Comparison of ENCODE assay signal across 18 cellular contexts in genomic region chr2:97731274-97732050, GRCh38. TPM values are rescaled to one million over a fixed set of nuclear protein-coding genes. Genes with fewer than 3 reads are reported as not detected.
A peak's percentile ranks its signal among the peaks of the same experiment; 100 is the strongest.
DNase-seq lines count a peak whose midpoint lies in the region; ATAC-seq and TF ChIP-seq lines count a peak whose summit lies in the region.
"Had no signal": no experiment of that assay in that cellular context is flagged by ENCODE, and none has a peak within 500 bp of the region (broad histone marks: within the 10 kb centered on the region; RNA-seq: fewer than 3 reads in every experiment).

No MANE protein-coding gene starts in this region.

- no peak overlapping the region for H3K4me2 ChIP-seq in osteoblast (ENCODE audit: insufficient read depth, low read length)
- H3K4me2 ChIP-seq in H9 (ENCODE audit: insufficient read depth, insufficient read length, low read length): no peak overlapping the region
- H3K4me2 ChIP-seq: PC-9, SK-N-SH had no signal

- H3K36me3 Mint-ChIP-seq in central memory CD8-positive, alpha-beta T cell (ENCODE audit: insufficient read depth): peaks cover 71% of the 10 kb centered on the region
- H3K36me3 Mint-ChIP-seq in H9 (ENCODE audit: insufficient read depth in 1 of 3, low read depth in 3 of 3): no peaks in the 10 kb centered on the region; a peak in 1 of 7 replicates

- H2BK15ac ChIP-seq in H9 (ENCODE audit: low read depth, low read length): no peak overlapping the region

- H3K23ac ChIP-seq in H9 (ENCODE audit: insufficient read length, low read depth, low read length): no peak overlapping the region

- H3K79me1 ChIP-seq in H9 (ENCODE audit: insufficient read depth, low read depth, low read length, poor library complexity, severe bottlenecking): no peaks in the 10 kb centered on the region

- ATAC-seq in central memory CD8-positive, alpha-beta T cell (replicated peaks; ENCODE audit: extremely low read depth, poor library complexity, severe bottlenecking): no peak
- ATAC-seq in GM18907 (IDR thresholded peaks at IDR 0.05; ENCODE audit: unreplicated experiment): no peak
- ATAC-seq: gastroesophageal sphincter, left lobe of liver had no signal

- peak; percentile 56 for DNase-seq in activated CD8-positive, alpha-beta memory T cell treated with anti-CD3 and anti-CD28 coated beads for 24 hours
- DNase-seq in activated CD8-positive, alpha-beta memory T cell treated with anti-CD3 and anti-CD28 coated beads, Interleukin-2, amount 50 U/mL, for 4 hours: no peak
- DNase-seq in SK-MEL-5 (ENCODE audit: low read depth, low spot score): peak; percentile 4
- no peak for DNase-seq in central memory CD8-positive, alpha-beta T cell (ENCODE audit: low spot score in 2 of 2)
- DNase-seq in osteoblast (ENCODE audit: insufficient read length, low spot score, missing footprints): peak; percentile 53
- no peak for DNase-seq in C1 segment of cervical spinal cord (lab: John Stamatoyannopoulos, UW)
- no peak for DNase-seq in H9
- DNase-seq: activated CD4-positive, alpha-beta T cell treated with anti-CD3 and anti-CD28 coated beads, Interleukin-2, amount 10 ng/mL, durations not matched to agents 7 days and 5 days; NCI-H1105 treated with DMSO at 0.1 percent for 48 hours; NCI-H748 treated with DMSO at 0.1 percent for 48 hours; PC-9; SK-N-SH had no signal

- H3K27ac ChIP-seq in osteoblast (ENCODE audit: low read depth, low read length) (no peak overlapping the region), H9 (ENCODE audit: insufficient read length, low read depth, low read length) (no peak overlapping the region)
- H3K27ac ChIP-seq: gastroesophageal sphincter, PC-9 had no signal

- H3K4me3 Mint-ChIP-seq in central memory CD8-positive, alpha-beta T cell: peak overlapping the region; percentile 54
- H3K4me3 Mint-ChIP-seq in H9: no peak overlapping the region
- H3K4me3 Mint-ChIP-seq: activated CD4-positive, alpha-beta T cell treated with anti-CD3 and anti-CD28 coated beads, Interleukin-2, amount 10 ng/mL, durations not matched to agents 7 days and 5 days had no signal

- no peak overlapping the region for H3K4ac ChIP-seq in H9 (ENCODE audit: low read depth, low read length)

- H4K20me1 ChIP-seq in osteoblast (ENCODE audit: insufficient read depth, low read length) (no peaks in the 10 kb centered on the region), H9 (ENCODE audit: control insufficient read depth, insufficient read depth, insufficient read length) (no peaks in the 10 kb centered on the region)

- H2AK5ac ChIP-seq in H9 (ENCODE audit: insufficient read length, low read length): no peak overlapping the region

- no peak overlapping the region for H3K4me3 ChIP-seq in osteoblast (ENCODE audit: insufficient read depth, low read length)
- H3K4me3 ChIP-seq: gastroesophageal sphincter, HAP-1, PC-9 had no signal

- no peak overlapping the region for H4K5ac ChIP-seq in H9 (ENCODE audit: insufficient read length, low read depth, low read length)

- no peak overlapping the region; the same call in 1 of the 2 replicates for H3K14ac ChIP-seq in H9 (ENCODE audit: insufficient read depth, low read length)

- H3K9ac ChIP-seq in H9 (ENCODE audit: extremely low read depth, insufficient read length, low read length): no peak overlapping the region
- H3K9ac ChIP-seq: SK-N-SH had no signal

- H3K27ac Mint-ChIP-seq in central memory CD8-positive, alpha-beta T cell (ENCODE audit: low read depth): peak overlapping the region; percentile 84
- no peak overlapping the region for H3K27ac Mint-ChIP-seq in H9
- H3K27ac Mint-ChIP-seq: activated CD4-positive, alpha-beta T cell treated with anti-CD3 and anti-CD28 coated beads, Interleukin-2, amount 10 ng/mL, durations not matched to agents 7 days and 5 days had no signal

- H3K27me3 Mint-ChIP-seq in central memory CD8-positive, alpha-beta T cell: no peaks in the 10 kb centered on the region
- no peaks in the 10 kb centered on the region; the same call in 1 of the 2 replicates for H3K27me3 Mint-ChIP-seq in H9 (ENCODE audit: low read depth)
- H3K27me3 Mint-ChIP-seq: activated CD4-positive, alpha-beta T cell treated with anti-CD3 and anti-CD28 coated beads, Interleukin-2, amount 10 ng/mL, durations not matched to agents 7 days and 5 days had no signal

- no peak overlapping the region for H2BK12ac ChIP-seq in H9 (ENCODE audit: insufficient read length, low read depth, low read length)

- no peak overlapping the region for H4K91ac ChIP-seq in H9 (ENCODE audit: insufficient read length, low read depth, low read length)

- in situ Hi-C loops in SK-MEL-5 (cut with HindIII; ENCODE audit: low pct_unique_long_range_greater_than_20kb, low sequenced_read_pairs): no loop called here

- no peak overlapping the region for H3T11ph ChIP-seq in H9 (ENCODE audit: low read length)

- no peak overlapping the region for H2BK120ac ChIP-seq in H9 (ENCODE audit: low read depth, low read length, poor library complexity, severe bottlenecking)

- H3K27me3 ChIP-seq in osteoblast (ENCODE audit: insufficient read depth, low read length): no peaks in the 10 kb centered on the region
- H3K27me3 ChIP-seq in H9 (ENCODE audit: insufficient read depth, low read length): no peaks in the 10 kb centered on the region
- H3K27me3 ChIP-seq: gastroesophageal sphincter had no signal

- H3K79me2 ChIP-seq in osteoblast (ENCODE audit: insufficient read depth, low read length): no peaks in the 10 kb centered on the region
- no peaks in the 10 kb centered on the region for H3K79me2 ChIP-seq in H9 (ENCODE audit: insufficient read depth, low read length)

- no peaks in the 10 kb centered on the region for H3K9me3 Mint-ChIP-seq in central memory CD8-positive, alpha-beta T cell
- peaks cover 0 to 2% of the 10 kb centered on the region in 2 experiments; a peak in 3 of 5 replicates for H3K9me3 Mint-ChIP-seq in H9

- H3K9me3 ChIP-seq in osteoblast (ENCODE audit: low read depth, low read length): no peaks in the 10 kb centered on the region
- no peaks in the 10 kb centered on the region for H3K9me3 ChIP-seq in H9 (ENCODE audit: control insufficient read depth, low read depth, low read length)
- H3K9me3 ChIP-seq: HAP-1, SK-N-SH had no signal

- H3K36me3 ChIP-seq in osteoblast (ENCODE audit: insufficient read depth, low read length): no peaks in the 10 kb centered on the region
- H3K36me3 ChIP-seq: gastroesophageal sphincter, HAP-1 had no signal

- H4K8ac ChIP-seq in H9 (replicated peaks; ENCODE audit: insufficient read length, low read depth, low read length): no peak overlapping the region

- no CpG with 5 or more reads among the region's 14 CpGs for WGBS in H9 (ENCODE audit: extremely low coverage, insufficient read length, low lambda C conversion rate)

- no peak overlapping the region for H2BK20ac ChIP-seq in H9 (ENCODE audit: low read depth, low read length, poor library complexity, severe bottlenecking)

- H3K4me1 Mint-ChIP-seq in central memory CD8-positive, alpha-beta T cell: peaks cover 67% of the 10 kb centered on the region
- H3K4me1 Mint-ChIP-seq in H9: no peaks in the 10 kb centered on the region

- no peak overlapping the region for H3K18ac ChIP-seq in H9 (ENCODE audit: insufficient read length, low read depth, low read length)

- H2BK5ac ChIP-seq in H9 (ENCODE audit: insufficient read length, low read length): no peak overlapping the region

- H3K4me1 ChIP-seq in osteoblast (ENCODE audit: insufficient read depth, low read length) (no peaks in the 10 kb centered on the region), H9 (ENCODE audit: insufficient read depth, low read length) (no peaks in the 10 kb centered on the region)
- H3K4me1 ChIP-seq: gastroesophageal sphincter, HAP-1 had no signal

- H3K56ac ChIP-seq in H9 (ENCODE audit: insufficient read length, low read depth, low read length): no peak overlapping the region

- H2AFZ ChIP-seq in osteoblast (ENCODE audit: low read length): no peak overlapping the region
- no peak overlapping the region for H2AFZ ChIP-seq in H9 (ENCODE audit: low read length)
- H2AFZ ChIP-seq: PC-9 had no signal

- no peak for TF ChIP-seq CTCF in osteoblast (IDR thresholded peaks at IDR 0.05; ENCODE audit: extremely low read depth, low read depth, low read length)
- TF ChIP-seq CTCF in H9 (conservative IDR thresholded peaks at IDR 0.05): no peak

- no peaks in the 10 kb centered on the region for H3K23me2 ChIP-seq in H9 (ENCODE audit: insufficient read length, low read depth, low read length, poor library complexity, severe bottlenecking)

RNA-seq across cellular contexts. Expression of gene ZAP70, which starts 18.1 kb away (rescaled TPM):
- total RNA-seq in SK-MEL-5 (2014; rRNA removed; shearing (Covaris generic)): not detected in 2 replicates
- polyA plus RNA-seq in SK-MEL-5 (2015; cell fraction: cytosol; rRNA removed): not detected in 2 replicates
- polyA plus RNA-seq in SK-MEL-5 (2015; cell fraction: nucleus; rRNA removed): 1.3 TPM in 1 of 2 replicates, not detected in the other
- under 0.01 TPM in 2 replicates for total RNA-seq in osteoblast
- total RNA-seq in H9 (2021): 0.22 and 0.24 TPM in 2 replicates
- total RNA-seq: epithelial cell of proximal tubule, PC-9, renal cortical epithelial cell had no signal

Comparison
In these comparisons a context has a peak if more than half of its experiments do, and no peak if none do; other contexts are left out.
1. DNase-seq: peak in activated CD8-positive, alpha-beta memory T cell treated with anti-CD3 and anti-CD28 coated beads for 24 hours (single experiment), SK-MEL-5 (single experiment) and osteoblast (single experiment); none in activated CD8-positive, alpha-beta memory T cell treated with anti-CD3 and anti-CD28 coated beads, Interleukin-2, amount 50 U/mL, for 4 hours (single experiment), central memory CD8-positive, alpha-beta T cell (0 of 2), C1 segment of cervical spinal cord (0 of 14) and H9 (single experiment).